ENCODE assay signal across 14 cellular contexts in genomic region chr4:38411092-38411491, GRCh38.
DNase-seq lines count a peak whose midpoint lies in the region; ATAC-seq and TF ChIP-seq lines count a peak whose summit lies in the region.
"Had no signal": no experiment of that assay in that cellular context is flagged by ENCODE, and none has a peak within 500 bp of the region (broad histone marks: within the 10 kb centered on the region; RNA-seq: fewer than 3 reads in every experiment).

No MANE protein-coding gene starts in this region.

- no peak overlapping the region for H3K27ac ChIP-seq in upper lobe of right lung
- H3K27ac ChIP-seq in CD4-positive, alpha-beta memory T cell (ENCODE audit: low read depth, low read length), result no peak overlapping the region
- H3K27ac ChIP-seq: HL-60 had no signal

- no peak overlapping the region for H3K27ac Mint-ChIP-seq in CD4-positive, alpha-beta memory T cell
- H3K27ac Mint-ChIP-seq: activated T-helper 2 cell treated with anti-CD3 and anti-CD28 coated beads, Interferon-gamma antibody, Interleukin-2, Interleukin-4, amounts not matched to agents 10 μg/mL and 5 μg/mL and 100 μg/mL, durations not matched to agents 14 hours and 24 hours and 36 hours; naive B cell had no signal

- no peak overlapping the region for H3K4me3 ChIP-seq in upper lobe of right lung
- H3K4me3 ChIP-seq in CD4-positive, alpha-beta memory T cell (ENCODE audit: low read length in 2 of 2), result no peak overlapping the region
- H3K4me3 ChIP-seq: smooth muscle cell had no signal

- POLR2A ChIA-PET in CD4-positive, alpha-beta memory T cell (lab: Charles Lee; ENCODE audit: partially characterized antibody), result no interaction called here

- H3K36me3 ChIP-seq in upper lobe of right lung, result no peaks in the 10 kb centered on the region
- no peaks in the 10 kb centered on the region for H3K36me3 ChIP-seq in CD4-positive, alpha-beta memory T cell (ENCODE audit: insufficient read depth, low read length)

- H3K9me3 ChIP-seq in upper lobe of right lung, result no peaks in the 10 kb centered on the region
- H3K9me3 ChIP-seq in CD4-positive, alpha-beta memory T cell (ENCODE audit: control insufficient read depth in 1 of 2, low read length in 2 of 2), result no peaks in the 10 kb centered on the region

- peaks cover 0 to 2% of the 10 kb centered on the region in 2 donors for H3K27me3 Mint-ChIP-seq in CD4-positive, alpha-beta memory T cell

- intact Hi-C loops in Right ventricle myocardium inferior (cut with DNase I) (no loop called here), upper lobe of right lung (cut with DNase I) (no loop called here)
- intact Hi-C loops in CD4-positive, alpha-beta memory T cell (cut with micrococcal nuclease), result no loop called here

- H3K4me1 ChIP-seq in upper lobe of right lung, result no peaks in the 10 kb centered on the region
- H3K4me1 ChIP-seq in CD4-positive, alpha-beta memory T cell (ENCODE audit: insufficient read depth, low read length), result no peaks in the 10 kb centered on the region

- H3K4me1 Mint-ChIP-seq in CD4-positive, alpha-beta memory T cell, result peaks cover 0 to 2% (median under 1%) of the 10 kb centered on the region in 4 donors
- H3K4me1 Mint-ChIP-seq: naive B cell had no signal

- ATAC-seq in GM21723 (IDR thresholded peaks at IDR 0.05; ENCODE audit: unreplicated experiment) (peak; percentile 92), HG03469 (IDR thresholded peaks at IDR 0.05; ENCODE audit: unreplicated experiment) (peak; percentile 48), Right ventricle myocardium inferior (no peak), upper lobe of right lung (no peak)

- no peaks in the 10 kb centered on the region for H3K27me3 ChIP-seq in upper lobe of right lung
- no peaks in the 10 kb centered on the region for H3K27me3 ChIP-seq in CD4-positive, alpha-beta memory T cell (ENCODE audit: insufficient read depth, low read length)

- no peaks in the 10 kb centered on the region for H3K9me3 Mint-ChIP-seq in CD4-positive, alpha-beta memory T cell
- H3K9me3 Mint-ChIP-seq: activated T-helper 2 cell treated with anti-CD3 and anti-CD28 coated beads, Interferon-gamma antibody, Interleukin-2, Interleukin-4, amounts not matched to agents 10 μg/mL and 5 μg/mL and 100 μg/mL, durations not matched to agents 14 hours and 24 hours and 36 hours; naive B cell had no signal

- H3K4me3 Mint-ChIP-seq in CD4-positive, alpha-beta memory T cell, result no peak overlapping the region
- H3K4me3 Mint-ChIP-seq: naive B cell had no signal

- DNase-seq in stimulated activated CD4-positive, alpha-beta T cell treated with anti-CD3 and anti-CD28 coated beads, Interleukin-15, amount 100 ng/mL, for 24 hours, result peak; percentile 32
- DNase-seq in stimulated activated CD4-positive, alpha-beta T cell treated with anti-CD3 and anti-CD28 coated beads, Interleukin-4, amount 100 ng/mL, for 1 hour, result no peak
- DNase-seq in ecto neural progenitor cell (ENCODE audit: low spot score), result no peak
- DNase-seq in Right ventricle myocardium inferior (ENCODE audit: missing footprints), result no peak
- DNase-seq in upper lobe of right lung, result no peak
- DNase-seq in CD4-positive, alpha-beta memory T cell, result no peak
- DNase-seq: naive B cell; SHP77; stimulated activated naive CD4-positive, alpha-beta T cell had no signal

- no peak for TF ChIP-seq CTCF in upper lobe of right lung (IDR thresholded peaks at IDR 0.05)

- no peaks in the 10 kb centered on the region for H3K36me3 Mint-ChIP-seq in CD4-positive, alpha-beta memory T cell
- H3K36me3 Mint-ChIP-seq: naive B cell had no signal

- CTCF ChIA-PET in CD4-positive, alpha-beta memory T cell (lab: Charles Lee; ENCODE audit: partially characterized antibody), result interaction anchor here (1.2 kb wide), 1 partner anchor 724 kb away, joined by 3 read pairs; no protein-coding TSS in a partner anchor

Comparison
In these comparisons a context has a peak if more than half of its experiments do, and no peak if none do; other contexts are left out.
1. ATAC-seq: peak in GM21723 (single experiment) and HG03469 (single experiment); none in Right ventricle myocardium inferior (single experiment) and upper lobe of right lung (single experiment).